ENCODE assay signal across 14 cellular contexts in genomic region chr6:37763413-37763812, GRCh38. TPM values are rescaled to one million over a fixed set of nuclear protein-coding genes. Genes with fewer than 3 reads are reported as not detected.
DNase-seq lines count a peak whose midpoint lies in the region; ATAC-seq and TF ChIP-seq lines count a peak whose summit lies in the region.
"Had no signal": no experiment of that assay in that cellular context is flagged by ENCODE, and none has a peak within 500 bp of the region (broad histone marks: within the 10 kb centered on the region; RNA-seq: fewer than 3 reads in every experiment).

No MANE protein-coding gene starts in this region.

- no peak overlapping the region for H3K27ac ChIP-seq in GM23338 (ENCODE audit: low read depth)
- no peak overlapping the region for H3K27ac ChIP-seq in neural progenitor cell
- no peak overlapping the region for H3K27ac ChIP-seq in spleen
- H3K27ac ChIP-seq: BLaER1 treated with 17β-estradiol and CSF1 and Interleukin-3, amounts not matched to agents 10 nM and 100 nM had no signal

- no peak for DNase-seq in GM23338 (ENCODE audit: low spot score)
- peak; percentile 85 for DNase-seq in NCI-H82 (lab: John Stamatoyannopoulos, UW)
- DNase-seq in glutamatergic neuron: no peak
- no peak for DNase-seq in neural progenitor cell (ENCODE audit: low spot score)
- no peak for DNase-seq in spleen
- DNase-seq in NCI-H128 (lab: John Stamatoyannopoulos, UW; ENCODE audit: unreplicated experiment): no peak
- DNase-seq: CD8-positive, alpha-beta memory T cell; COR-L47; KG1 had no signal

- peaks cover 2% of the 10 kb centered on the region; the same call in 1 of the 3 replicates for H3K4me1 Mint-ChIP-seq in GM23338
- H3K4me1 Mint-ChIP-seq in glutamatergic neuron (ENCODE audit: low read depth, unreplicated experiment): peaks cover 15% of the 10 kb centered on the region
- peaks cover 23% of the 10 kb centered on the region for H3K4me1 Mint-ChIP-seq in neural progenitor cell
- H3K4me1 Mint-ChIP-seq: B cell; CD8-positive, alpha-beta memory T cell; IgD-negative memory B cell had no signal

- no peak overlapping the region for H3K4me3 Mint-ChIP-seq in GM23338
- H3K4me3 Mint-ChIP-seq in glutamatergic neuron (ENCODE audit: unreplicated experiment): peak overlapping the region; percentile 25
- H3K4me3 Mint-ChIP-seq in neural progenitor cell: peak overlapping the region; percentile 48
- H3K4me3 Mint-ChIP-seq: B cell; CD8-positive, alpha-beta memory T cell had no signal

- intact Hi-C loops in spleen (cut with DNase I; ENCODE audit: low total_unique reads): no loop called here

- H3K27me3 Mint-ChIP-seq in GM23338 (ENCODE audit: insufficient read depth, low read depth, poor library complexity) (peaks cover 100% of the 10 kb centered on the region), glutamatergic neuron (ENCODE audit: unreplicated experiment) (peaks cover 10% of the 10 kb centered on the region), neural progenitor cell (ENCODE audit: insufficient read depth, low read depth) (peaks cover 14% of the 10 kb centered on the region)

- H3F3A ChIP-seq in GM23338 (replicated peaks; ENCODE audit: low read depth): peaks cover 3% of the 10 kb centered on the region; the same call in 1 of the 2 replicates
- H3F3A ChIP-seq in neural progenitor cell (ENCODE audit: low read depth): peaks cover 9% of the 10 kb centered on the region

- no peak overlapping the region for H3K4me2 ChIP-seq in GM23338
- H3K4me2 ChIP-seq in neural progenitor cell: no peak overlapping the region
- H3K4me2 ChIP-seq: BLaER1 treated with 17β-estradiol and CSF1 and Interleukin-3, amounts not matched to agents 10 nM and 100 nM had no signal

- H3K9me3 ChIP-seq in neural progenitor cell (ENCODE audit: low read depth) (no peaks in the 10 kb centered on the region), spleen (no peaks in the 10 kb centered on the region)
- H3K9me3 ChIP-seq: BLaER1 treated with 17β-estradiol and CSF1 and Interleukin-3, amounts not matched to agents 10 nM and 100 nM; HAP-1 had no signal

- H2AFZ ChIP-seq in GM23338 (no peak overlapping the region), neural progenitor cell (replicated peaks) (no peak overlapping the region)

- TF ChIP-seq POLR2A in spleen (IDR thresholded peaks at IDR 0.05): no peak

- H3K4me3 ChIP-seq in GM23338 (no peak overlapping the region), neural progenitor cell (no peak overlapping the region), spleen (no peak overlapping the region)
- H3K4me3 ChIP-seq: BLaER1 treated with 17β-estradiol and CSF1 and Interleukin-3, amounts not matched to agents 10 nM and 100 nM; HAP-1 had no signal

- H4K20me1 ChIP-seq in GM23338 (replicated peaks; ENCODE audit: insufficient read depth) (peaks cover 3% of the 10 kb centered on the region; the same call in 1 of the 2 replicates), neural progenitor cell (ENCODE audit: low read depth) (no peaks in the 10 kb centered on the region)
- H4K20me1 ChIP-seq: BLaER1 treated with 17β-estradiol and CSF1 and Interleukin-3, amounts not matched to agents 10 nM and 100 nM had no signal

- peaks cover 4% of the 10 kb centered on the region; the same call in 1 of the 2 replicates for H3K4me1 ChIP-seq in GM23338 (ENCODE audit: insufficient read depth)
- H3K4me1 ChIP-seq in neural progenitor cell: peaks cover 15% of the 10 kb centered on the region
- no peaks in the 10 kb centered on the region for H3K4me1 ChIP-seq in spleen
- H3K4me1 ChIP-seq: HAP-1 had no signal

- ATAC-seq in GM23338: no peak
- ATAC-seq in HG03469 (IDR thresholded peaks at IDR 0.05; ENCODE audit: unreplicated experiment): no peak

- H3K36me3 Mint-ChIP-seq in GM23338 (ENCODE audit: low read depth): no peaks in the 10 kb centered on the region; the same call in 2 of the 3 replicates
- H3K36me3 Mint-ChIP-seq in glutamatergic neuron (ENCODE audit: unreplicated experiment): peaks cover 4% of the 10 kb centered on the region
- no peaks in the 10 kb centered on the region for H3K36me3 Mint-ChIP-seq in neural progenitor cell
- H3K36me3 Mint-ChIP-seq: IgD-negative memory B cell had no signal

- no peaks in the 10 kb centered on the region for H3K9me2 ChIP-seq in GM23338 (ENCODE audit: insufficient read depth)

- H3K79me2 ChIP-seq in GM23338 (replicated peaks; ENCODE audit: insufficient read depth): no peaks in the 10 kb centered on the region
- H3K79me2 ChIP-seq in neural progenitor cell (ENCODE audit: low read depth): no peaks in the 10 kb centered on the region

- peaks cover 100% of the 10 kb centered on the region for H3K27me3 ChIP-seq in GM23338 (ENCODE audit: insufficient read depth)
- peaks cover 45% of the 10 kb centered on the region for H3K27me3 ChIP-seq in neural progenitor cell
- peaks cover 0 to 35% (median 0%) of the 10 kb centered on the region in 7 donors for H3K27me3 ChIP-seq in spleen (replicated peaks in 1 of 7)
- H3K27me3 ChIP-seq: BLaER1 treated with 17β-estradiol and CSF1 and Interleukin-3, amounts not matched to agents 10 nM and 100 nM had no signal

- H3K9me3 Mint-ChIP-seq in GM23338 (no peaks in the 10 kb centered on the region), glutamatergic neuron (ENCODE audit: unreplicated experiment) (peaks cover 10% of the 10 kb centered on the region), neural progenitor cell (no peaks in the 10 kb centered on the region)
- H3K9me3 Mint-ChIP-seq: CD8-positive, alpha-beta memory T cell; IgD-negative memory B cell had no signal

- H3K36me3 ChIP-seq in GM23338 (ENCODE audit: insufficient read depth) (no peaks in the 10 kb centered on the region), neural progenitor cell (no peaks in the 10 kb centered on the region), spleen (no peaks in the 10 kb centered on the region)
- H3K36me3 ChIP-seq: BLaER1 treated with 17β-estradiol and CSF1 and Interleukin-3, amounts not matched to agents 10 nM and 100 nM; HAP-1 had no signal

- TF ChIP-seq CTCF in GM23338 (conservative IDR thresholded peaks at IDR 0.05; ENCODE audit: low read depth in 2 of 2): no peak
- no peak for TF ChIP-seq CTCF in glutamatergic neuron (IDR thresholded peaks at IDR 0.05; ENCODE audit: partially characterized antibody, unreplicated experiment)
- TF ChIP-seq CTCF in neural progenitor cell (IDR thresholded peaks at IDR 0.05): no peak
- no peak for TF ChIP-seq CTCF in spleen (IDR thresholded peaks at IDR 0.05 in 8 of 11, conservative IDR thresholded peaks at IDR 0.05 in 3 of 11)

- H3K27ac Mint-ChIP-seq in GM23338 (no peak overlapping the region), glutamatergic neuron (ENCODE audit: unreplicated experiment) (no peak overlapping the region), neural progenitor cell (no peak overlapping the region)
- H3K27ac Mint-ChIP-seq: B cell; CD8-positive, alpha-beta memory T cell had no signal

- WGBS in spleen, 5 donors: 64 to 83% (median 74%) methylated on average over 2 of the region's 2 CpGs

- H3K9ac ChIP-seq in neural progenitor cell: no peak overlapping the region
- H3K9ac ChIP-seq: BLaER1 treated with 17β-estradiol and CSF1 and Interleukin-3, amounts not matched to agents 10 nM and 100 nM had no signal

TF ChIP-seq in GM23338, 12 proteins besides CTCF, POLR2A, EP300 and RAD21 (continues in another document):
- no peak for TF ChIP-seq JUNB (IDR thresholded peaks at IDR 0.05; ENCODE audit: unreplicated experiment)
- TF ChIP-seq STAT1 (IDR thresholded peaks at IDR 0.05; ENCODE audit: unreplicated experiment): no peak
- TF ChIP-seq ETS1 (IDR thresholded peaks at IDR 0.05): no peak
- TF ChIP-seq EZH2 (IDR thresholded peaks at IDR 0.05; ENCODE audit: low read depth, unreplicated experiment): peak; percentile 7
- TF ChIP-seq CREB1 (CRISPR knock-in tag; IDR thresholded peaks at IDR 0.05; ENCODE audit: low read depth): no peak
- no peak for TF ChIP-seq NANOG (IDR thresholded peaks at IDR 0.05; ENCODE audit: borderline replicate concordance)
- no peak for TF ChIP-seq ZNF331 (CRISPR knock-in tag; IDR thresholded peaks at IDR 0.05; ENCODE audit: low read depth)
- TF ChIP-seq REST (IDR thresholded peaks at IDR 0.05; ENCODE audit: unreplicated experiment): no peak

RNA-seq across cellular contexts. Expression of gene ZFAND3, which starts 56.1 kb away (rescaled TPM):
- 28.2 and 31.8 TPM in 2 replicates for total RNA-seq in GM23338 (2014; rRNA removed; shearing (Covaris generic))
- polyA plus RNA-seq in GM23338 (2016; fragmentation: Nextera tagmentation; extraction: Ambion mirVana): 14.2 and 16.9 TPM in 2 replicates
- total RNA-seq in glutamatergic neuron (ENCODE audit: unreplicated experiment): 115 TPM
- total RNA-seq in neural progenitor cell (ENCODE audit: low replicate concordance): 24.3 and 34.6 TPM in 2 replicates
- total RNA-seq in spleen: 10 to 100 TPM; 43.8 to 63.7 (median 54.4) TPM
- 10 to 100 TPM in 2 of 3 donors, 1 to 10 TPM in 1; 9.3 to 20.4 (median 13.5) TPM for polyA plus RNA-seq in spleen
